Comparison of ENCODE assay signal across 19 cellular contexts in the genomic region with DNA sequence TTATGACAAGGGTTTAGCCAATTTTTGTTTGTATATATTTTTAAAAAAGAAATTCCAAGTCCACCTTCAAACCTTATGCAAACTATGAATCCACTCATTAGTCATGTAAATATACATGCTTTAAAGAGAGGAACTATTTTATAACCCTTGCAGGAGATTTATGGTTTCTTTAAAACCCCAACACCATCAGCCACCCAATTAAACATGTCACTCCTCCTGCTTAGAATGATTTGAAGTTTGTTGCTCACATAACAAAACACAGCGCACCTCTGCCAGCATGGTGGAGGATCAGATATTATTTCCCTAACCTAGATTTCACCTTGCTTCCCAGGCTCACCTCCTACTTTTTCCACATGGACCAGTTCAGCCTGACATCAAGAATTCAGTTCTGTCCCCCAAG.
"Had no signal": no experiment of that assay in that cellular context is flagged by ENCODE, and none has a peak within 500 bp of the region (broad histone marks: within the 10 kb centered on the region; RNA-seq: fewer than 3 reads in every experiment).

No MANE protein-coding gene starts in this region.

- H3K27ac ChIP-seq: gastrocnemius medialis, suprapubic skin had no signal

- DNase-seq: activated CD4-positive, alpha-beta T cell treated with anti-CD3 and anti-CD28 coated beads, Interleukin-2, amount 10 ng/mL, durations not matched to agents 24 days and 14 days; activated CD8-positive, alpha-beta memory T cell treated with anti-CD3 and anti-CD28 coated beads, Interleukin-2, amount 50 U/mL, for 48 hours; activated gamma-delta T cell; activated T-cell treated with anti-CD3 and anti-CD28 coated beads, Interleukin-2, amount 50 U/mL, for 72 hours; amygdala; effector memory CD8-positive, alpha-beta T cell; gastrocnemius medialis; heart right ventricle; left colon; mammary epithelial cell; naive thymus-derived CD4-positive, alpha-beta T cell; small intestine; stimulated activated CD4-positive, alpha-beta T cell treated with anti-CD3 and anti-CD28 coated beads, Interleukin-4, amount 100 ng/mL, for 4 hours; stimulated activated CD8-positive, alpha-beta memory T cell treated with anti-CD3 and anti-CD28 coated beads, Interleukin-4, amount 100 ng/mL, for 48 hours; stimulated activated naive CD4-positive, alpha-beta T cell treated with Interleukin-2 at 50 U/mL for 16 hours; T-helper 2 cell had no signal

- H3K4me1 ChIP-seq: gastrocnemius medialis, heart right ventricle, suprapubic skin had no signal

- H3K4me3 ChIP-seq: gastrocnemius medialis, heart right ventricle, suprapubic skin had no signal

- FAIRE-seq: islet of Langerhans, small intestine had no signal

- H3K27me3 ChIP-seq: gastrocnemius medialis, heart right ventricle, suprapubic skin had no signal

- H3K36me3 ChIP-seq: gastrocnemius medialis had no signal

- H3K9me3 ChIP-seq: gastrocnemius medialis, heart right ventricle, suprapubic skin had no signal

- ATAC-seq: activated naive CD4-positive, alpha-beta T cell treated with anti-CD3 and anti-CD28 coated beads, Interleukin-2, amount 50 U/mL, for 72 hours; activated T-cell treated with anti-CD3 and anti-CD28 coated beads, Interleukin-2, amount 50 U/mL, for 72 hours; effector memory CD8-positive, alpha-beta T cell; gastrocnemius medialis; left colon; naive thymus-derived CD4-positive, alpha-beta T cell had no signal
